Comparison of ENCODE assay signal across 8 cellular contexts in the genomic region with DNA sequence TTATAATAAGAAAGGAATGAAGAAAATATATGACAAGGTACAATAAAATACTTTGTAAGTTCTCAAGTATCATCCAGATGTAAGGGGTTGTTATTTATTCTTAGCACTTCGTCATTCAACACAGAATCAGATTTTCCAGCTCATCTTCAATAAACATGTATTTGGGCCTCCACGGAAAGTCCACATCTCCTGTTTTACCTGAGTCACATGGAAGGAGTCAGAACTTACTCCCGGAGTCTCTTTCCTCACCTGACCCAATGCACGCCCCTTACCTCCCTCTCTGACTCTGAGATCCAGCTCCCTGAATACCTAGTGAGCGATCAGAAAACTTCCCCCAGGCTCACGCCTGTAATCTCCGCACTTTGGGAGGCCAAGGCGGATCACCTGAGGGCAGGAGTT. TPM values are rescaled to one million over a fixed set of nuclear protein-coding genes. Genes with fewer than 3 reads are reported as not detected.
A peak's percentile ranks its signal among the peaks of the same experiment; 100 is the strongest.
DNase-seq lines count a peak whose midpoint lies in the region; ATAC-seq and TF ChIP-seq lines count a peak whose summit lies in the region.

No MANE protein-coding gene starts in this region.

- H3K36me3 ChIP-seq in spleen: no peaks in the 10 kb centered on the region

- POLR2A ChIA-PET in activated CD4-positive, alpha-beta memory T cell treated with anti-CD3 and anti-CD28 coated beads, Interleukin-2, amount 10 ng/mL, durations not matched to agents 7 days and 5 days (lab: Charles Lee): interaction anchor here (0.9 to 4.0 kb wide), 11 partner anchors 8 to 378 kb away, joined by 3 to 32 read pairs (median 13); partner anchors contain the start of genes CKS1B, FLAD1 and PYGO2

- intact Hi-C loops in right cardiac atrium (cut with DNase I) (no loop called here), spleen (cut with DNase I; ENCODE audit: low total_unique reads) (no loop called here)

- TF ChIP-seq POLR2A in spleen (IDR thresholded peaks at IDR 0.05): no peak

- H3K27me3 Mint-ChIP-seq in activated CD4-positive, alpha-beta memory T cell treated with anti-CD3 and anti-CD28 coated beads, Interleukin-2, amount 10 ng/mL, durations not matched to agents 7 days and 5 days: no peaks in the 10 kb centered on the region

- H3K27me3 ChIP-seq in right cardiac atrium (ENCODE audit: control insufficient read depth, insufficient read depth) (no peaks in the 10 kb centered on the region), spleen (replicated peaks in 1 of 7) (no peaks in the 10 kb centered on the region)

- TF ChIP-seq CTCF in HFF-Myc (IDR thresholded peaks at IDR 0.05; ENCODE audit: low read depth, low read length, missing control alignments): no peak
- no peak for TF ChIP-seq CTCF in spleen (IDR thresholded peaks at IDR 0.05 in 8 of 11, conservative IDR thresholded peaks at IDR 0.05 in 3 of 11)

- H3K4me3 ChIP-seq in HFF-Myc (replicated peaks; ENCODE audit: low read depth, low read length): peak overlapping the region; percentile 56
- H3K4me3 ChIP-seq in right cardiac atrium (ENCODE audit: low read length): peak overlapping the region; percentile 74
- peak overlapping the region in 4 of 8 donors; percentile 56 to 81 (median 67) for H3K4me3 ChIP-seq in spleen

- WGBS in right cardiac atrium: 75% methylated on average over 8 of the region's 8 CpGs
- 82 to 93% (median 89%) methylated on average over 8 of the region's 8 CpGs for WGBS in spleen, 5 donors

- no peaks in the 10 kb centered on the region for H3K9me3 ChIP-seq in right cardiac atrium (ENCODE audit: control insufficient read depth, low read length)
- H3K9me3 ChIP-seq in spleen: no peaks in the 10 kb centered on the region

- H3K4me3 Mint-ChIP-seq in activated CD4-positive, alpha-beta memory T cell treated with anti-CD3 and anti-CD28 coated beads, Interleukin-2, amount 10 ng/mL, durations not matched to agents 7 days and 5 days: peak overlapping the region; percentile 88

- H3K9me3 Mint-ChIP-seq in activated CD4-positive, alpha-beta memory T cell treated with anti-CD3 and anti-CD28 coated beads, Interleukin-2, amount 10 ng/mL, durations not matched to agents 7 days and 5 days: no peaks in the 10 kb centered on the region

- CTCF ChIA-PET in activated CD4-positive, alpha-beta memory T cell treated with anti-CD3 and anti-CD28 coated beads, Interleukin-2, amount 10 ng/mL, durations not matched to agents 7 days and 5 days (lab: Charles Lee): interaction anchor here (0.7 to 2.0 kb wide), 5 partner anchors 36 to 458 kb away, joined by 3 to 4 read pairs (median 3); no protein-coding TSS in a partner anchor

- peaks cover 73% of the 10 kb centered on the region for H3K4me1 Mint-ChIP-seq in activated CD4-positive, alpha-beta memory T cell treated with anti-CD3 and anti-CD28 coated beads, Interleukin-2, amount 10 ng/mL, durations not matched to agents 7 days and 5 days

- H3K27ac Mint-ChIP-seq in activated CD4-positive, alpha-beta memory T cell treated with anti-CD3 and anti-CD28 coated beads, Interleukin-2, amount 10 ng/mL, durations not matched to agents 7 days and 5 days: peak overlapping the region; percentile 94

- no peak for DNase-seq in HFF-Myc (ENCODE audit: extremely low read depth, low read depth)
- no peak for DNase-seq in activated CD4-positive, alpha-beta memory T cell treated with anti-CD3 and anti-CD28 coated beads, Interleukin-2, amount 10 ng/mL, durations not matched to agents 7 days and 5 days
- no peak for DNase-seq in right cardiac atrium
- DNase-seq in spleen: no peak
- no peak for DNase-seq in NCI-H82 (lab: John Stamatoyannopoulos, UW)
- no peak for DNase-seq in DMS 273 treated with DMSO at 0.1 percent for 48 hours (lab: John Stamatoyannopoulos, UW)
- no peak for DNase-seq in germinal center (ENCODE audit: low spot score)
- no peak for DNase-seq in NCI-H446 (lab: John Stamatoyannopoulos, UW)

- H3K4me1 ChIP-seq in right cardiac atrium (ENCODE audit: control insufficient read depth, insufficient read depth, low read length) (peaks cover 9% of the 10 kb centered on the region), spleen (peaks cover 46 to 90% (median 64%) of the 10 kb centered on the region in 6 donors)

- H3K27ac ChIP-seq in right cardiac atrium (ENCODE audit: low read length) (peak overlapping the region; percentile 86), spleen (peak overlapping the region; percentile 94 to 99 (median 98))

- peaks cover 19% of the 10 kb centered on the region for H3K36me3 Mint-ChIP-seq in activated CD4-positive, alpha-beta memory T cell treated with anti-CD3 and anti-CD28 coated beads, Interleukin-2, amount 10 ng/mL, durations not matched to agents 7 days and 5 days (ENCODE audit: low read depth)

- no peak for ATAC-seq in right cardiac atrium

RNA-seq across cellular contexts. Expression of gene PMVK, which starts 1.5 kb away (rescaled TPM):
- 10 to 100 TPM; 40.7 to 41.8 TPM for total RNA-seq in activated CD4-positive, alpha-beta memory T cell treated with anti-CD3 and anti-CD28 coated beads, Interleukin-2, amount 10 ng/mL, durations not matched to agents 7 days and 5 days
- 10 to 100 TPM; 51.5 to 74.3 (median 61.8) TPM for total RNA-seq in right cardiac atrium
- 74.0 TPM for polyA plus RNA-seq in right cardiac atrium
- total RNA-seq in spleen: 10 to 100 TPM; 12.4 to 50.6 (median 33.8) TPM
- polyA plus RNA-seq in spleen: 10 to 100 TPM; 30.3 to 68.8 (median 42.2) TPM

RNA-seq across cellular contexts. Expression of gene PBXIP1, which starts 17.9 kb away (rescaled TPM):
- total RNA-seq in activated CD4-positive, alpha-beta memory T cell treated with anti-CD3 and anti-CD28 coated beads, Interleukin-2, amount 10 ng/mL, durations not matched to agents 7 days and 5 days: 100 to 1,000 TPM; 169 TPM
- total RNA-seq in right cardiac atrium (100 to 1,000 TPM in 1 of 4 donors, 10 to 100 TPM in 3; 84.8 to 104 (median 90.1) TPM), spleen (100 to 1,000 TPM in 3 of 7 donors, 10 to 100 TPM in 4; 70.2 to 125 (median 95.0) TPM)
- polyA plus RNA-seq in right cardiac atrium (82.9 TPM), spleen (10 to 100 TPM; 55.5 to 75.7 (median 62.2) TPM)

RNA-seq across cellular contexts. Expression of gene PYGO2, which starts 23.6 kb away (rescaled TPM):
- total RNA-seq in activated CD4-positive, alpha-beta memory T cell treated with anti-CD3 and anti-CD28 coated beads, Interleukin-2, amount 10 ng/mL, durations not matched to agents 7 days and 5 days: 10 to 100 TPM; 48.7 to 49.7 TPM
- 10 to 100 TPM; 14.6 to 22.0 (median 18.6) TPM for total RNA-seq in right cardiac atrium
- polyA plus RNA-seq in right cardiac atrium: 14.3 TPM
- 10 to 100 TPM; 28.4 to 36.6 (median 35.5) TPM for total RNA-seq in spleen
- 10 to 100 TPM; 19.8 to 35.7 (median 19.9) TPM for polyA plus RNA-seq in spleen

RNA-seq across cellular contexts. Expression of gene SHC1, which starts 32.6 kb away (rescaled TPM):
- total RNA-seq in activated CD4-positive, alpha-beta memory T cell treated with anti-CD3 and anti-CD28 coated beads, Interleukin-2, amount 10 ng/mL, durations not matched to agents 7 days and 5 days: 10 to 100 TPM; 80.7 to 80.8 TPM
- total RNA-seq in right cardiac atrium (10 to 100 TPM; 63.2 to 81.7 (median 71.4) TPM), spleen (100 to 1,000 TPM in 4 of 7 donors, 10 to 100 TPM in 3; 63.4 to 133 (median 108) TPM)
- polyA plus RNA-seq in right cardiac atrium (37.9 TPM), spleen (10 to 100 TPM; 36.8 to 49.8 (median 48.6) TPM)

RNA-seq across cellular contexts. Expression of gene CKS1B, which starts 36.5 kb away (rescaled TPM):
- total RNA-seq in activated CD4-positive, alpha-beta memory T cell treated with anti-CD3 and anti-CD28 coated beads, Interleukin-2, amount 10 ng/mL, durations not matched to agents 7 days and 5 days: 100 to 1,000 TPM; 151 to 162 TPM
- 10 to 100 TPM; 19.9 to 28.1 (median 23.4) TPM for total RNA-seq in right cardiac atrium
- 28.9 TPM for polyA plus RNA-seq in right cardiac atrium
- 10 to 100 TPM; 15.7 to 42.5 (median 27.2) TPM for total RNA-seq in spleen
- polyA plus RNA-seq in spleen: 10 to 100 TPM; 17.0 to 51.5 (median 43.2) TPM
